Comparison of ENCODE assay signal across 23 cellular contexts in genomic region chr7:13952921-13953320, GRCh38.
"Had no signal": no experiment of that assay in that cellular context is flagged by ENCODE, and none has a peak within 500 bp of the region (broad histone marks: within the 10 kb centered on the region; RNA-seq: fewer than 3 reads in every experiment).

No MANE protein-coding gene starts in this region.

- H3K9me3 Mint-ChIP-seq: effector memory CD8-positive, alpha-beta T cell; memory B cell; mesothelial cell of epicardium; natural killer cell treated with Interleukin-12 subunit alpha and Interleukin-12 subunit beta and Interleukin-15 and Interleukin-18, amount 100 ng/mL, for 72 hours; neural progenitor cell; stimulated activated naive B cell treated with anti-CD40 and anti-IgM and Interleukin-4, amounts not matched to agents 10 μg/mL and 1 μg/mL and 100 μg/mL, for 72 hours; stimulated activated naive CD8-positive, alpha-beta T cell treated with anti-CD3 and anti-CD28 coated beads, Interleukin-15, Interleukin-2, amounts not matched to agents 100 ng/mL and 50 ng/mL, for 24 hours had no signal

- H2AFZ ChIP-seq: neural progenitor cell had no signal

- DNase-seq: cortex of kidney; effector memory CD8-positive, alpha-beta T cell; gastrocnemius medialis; head of caudate nucleus; mucosa of descending colon; naive B cell; ovary; posterior cingulate gyrus; right lobe of liver; small intestine; stimulated activated CD4-positive, alpha-beta T cell treated with anti-CD3 and anti-CD28 coated beads, Interleukin-15, amount 100 ng/mL, for 24 hours; stimulated activated CD4-positive, alpha-beta T cell treated with anti-CD3 and anti-CD28 coated beads, Interleukin-2, amount 100 ng/mL, for 48 hours; stimulated activated naive B cell treated with anti-CD40 and anti-IgM and Interleukin-4, amounts not matched to agents 10 μg/mL and 1 μg/mL and 100 μg/mL, for 72 hours; upper lobe of right lung; uterus had no signal

- H3K27me3 Mint-ChIP-seq: effector memory CD8-positive, alpha-beta T cell; memory B cell; naive B cell; natural killer cell treated with Interleukin-12 subunit alpha and Interleukin-12 subunit beta and Interleukin-15 and Interleukin-18, amount 100 ng/mL, for 72 hours; stimulated activated naive B cell treated with anti-CD40 and anti-IgM and Interleukin-4, amounts not matched to agents 10 μg/mL and 1 μg/mL and 100 μg/mL, for 72 hours; stimulated activated naive CD8-positive, alpha-beta T cell treated with anti-CD3 and anti-CD28 coated beads, Interleukin-15, Interleukin-2, amounts not matched to agents 100 ng/mL and 50 ng/mL, for 24 hours had no signal

- H3K9me3 ChIP-seq: gastrocnemius medialis, mucosa of descending colon, ovary, right lobe of liver, thoracic aorta, tibial nerve, upper lobe of right lung, uterus had no signal

- H3K27ac Mint-ChIP-seq: effector memory CD8-positive, alpha-beta T cell; memory B cell; mesothelial cell of epicardium; naive B cell; natural killer cell treated with Interleukin-12 subunit alpha and Interleukin-12 subunit beta and Interleukin-15 and Interleukin-18, amount 100 ng/mL, for 72 hours; neural progenitor cell; stimulated activated naive B cell treated with anti-CD40 and anti-IgM and Interleukin-4, amounts not matched to agents 10 μg/mL and 1 μg/mL and 100 μg/mL, for 72 hours; stimulated activated naive CD8-positive, alpha-beta T cell treated with anti-CD3 and anti-CD28 coated beads, Interleukin-15, Interleukin-2, amounts not matched to agents 100 ng/mL and 50 ng/mL, for 24 hours had no signal

- H3K36me3 ChIP-seq: gastrocnemius medialis, ovary, right lobe of liver, thoracic aorta, tibial nerve, upper lobe of right lung, uterus had no signal

- H3K4me2 ChIP-seq: neural progenitor cell had no signal

- H3K4me3 ChIP-seq: gastrocnemius medialis, lung, mucosa of descending colon, neural progenitor cell, ovary, right lobe of liver, thoracic aorta, tibial nerve, upper lobe of right lung, uterus had no signal

- H3K36me3 Mint-ChIP-seq: memory B cell; mesothelial cell of epicardium; naive B cell; natural killer cell treated with Interleukin-12 subunit alpha and Interleukin-12 subunit beta and Interleukin-15 and Interleukin-18, amount 100 ng/mL, for 72 hours; stimulated activated naive B cell treated with anti-CD40 and anti-IgM and Interleukin-4, amounts not matched to agents 10 μg/mL and 1 μg/mL and 100 μg/mL, for 72 hours had no signal

- H3K4me1 Mint-ChIP-seq: memory B cell; naive B cell; neural progenitor cell; stimulated activated naive B cell treated with anti-CD40 and anti-IgM and Interleukin-4, amounts not matched to agents 10 μg/mL and 1 μg/mL and 100 μg/mL, for 72 hours had no signal

- H3K4me3 Mint-ChIP-seq: effector memory CD8-positive, alpha-beta T cell; memory B cell; mesothelial cell of epicardium; naive B cell; natural killer cell treated with Interleukin-12 subunit alpha and Interleukin-12 subunit beta and Interleukin-15 and Interleukin-18, amount 100 ng/mL, for 72 hours; neural progenitor cell; stimulated activated naive B cell treated with anti-CD40 and anti-IgM and Interleukin-4, amounts not matched to agents 10 μg/mL and 1 μg/mL and 100 μg/mL, for 72 hours; stimulated activated naive CD8-positive, alpha-beta T cell treated with anti-CD3 and anti-CD28 coated beads, Interleukin-15, Interleukin-2, amounts not matched to agents 100 ng/mL and 50 ng/mL, for 24 hours had no signal

- H3K27ac ChIP-seq: gastrocnemius medialis, neural progenitor cell, ovary, right lobe of liver, thoracic aorta, tibial nerve, upper lobe of right lung, uterus had no signal

- H3K27me3 ChIP-seq: gastrocnemius medialis, neural progenitor cell, ovary, right lobe of liver, tibial nerve, upper lobe of right lung, uterus had no signal

- H3K4me1 ChIP-seq: gastrocnemius medialis, neural progenitor cell, upper lobe of right lung, uterus had no signal
